ENCODE assay signal across 12 cellular contexts in genomic region chr11:123055132-123055924, GRCh38. TPM values are rescaled to one million over a fixed set of nuclear protein-coding genes. Genes with fewer than 3 reads are reported as not detected.
DNase-seq lines count a peak whose midpoint lies in the region; ATAC-seq, FAIRE-seq and TF ChIP-seq lines count a peak whose summit lies in the region.
"Had no signal": no experiment of that assay in that cellular context is flagged by ENCODE, and none has a peak within 500 bp of the region (broad histone marks: within the 10 kb centered on the region; RNA-seq: fewer than 3 reads in every experiment).

No MANE protein-coding gene starts in this region.

- TF ChIP-seq POLR2A in ovary (IDR thresholded peaks at IDR 0.05), result no peak

- peak overlapping the region; percentile 97 for H3K27ac Mint-ChIP-seq in CD8-positive, alpha-beta T cell

- intact Hi-C loops in CD8-positive, alpha-beta T cell (cut with DNase I, micrococcal nuclease), result loop anchor here (2.0 to 10.0 kb wide), 5 partner anchors 13 to 401 kb away; partner anchors contain the start of gene UBASH3B (in 1 of the 2)
- intact Hi-C loops in ovary (cut with DNase I), result loop anchor here in 1 of 4 donors (10.0 kb wide), 1 partner anchor 191 kb away; no protein-coding TSS in a partner anchor

- 47 to 63% (median 60%) methylated on average over 6 of the region's 6 CpGs for WGBS in ovary, 3 donors

- peaks cover 81% of the 10 kb centered on the region for H3K36me3 Mint-ChIP-seq in CD8-positive, alpha-beta T cell

- H3K36me3 ChIP-seq in CD8-positive, alpha-beta T cell (ENCODE audit: insufficient read depth, low read length), result peaks cover 62% of the 10 kb centered on the region
- H3K36me3 ChIP-seq in RWPE2 (ENCODE audit: low read depth) (peaks cover 58% of the 10 kb centered on the region), ovary (no peaks in the 10 kb centered on the region)

- no peak for TF ChIP-seq EP300 in ovary (IDR thresholded peaks at IDR 0.05)

- CTCF ChIA-PET in CD8-positive, alpha-beta T cell (lab: Charles Lee), result interaction anchor here (0.8 to 10.5 kb wide), 22 partner anchors 8 to 427 kb away, joined by 3 to 123 read pairs (median 8); no protein-coding TSS in a partner anchor

- H3K9me3 Mint-ChIP-seq in CD8-positive, alpha-beta T cell, result no peaks in the 10 kb centered on the region

- no peaks in the 10 kb centered on the region for H3K27me3 ChIP-seq in CD8-positive, alpha-beta T cell (ENCODE audit: insufficient read depth, low read length)
- H3K27me3 ChIP-seq in RWPE2 (ENCODE audit: insufficient read depth, poor library complexity, severe bottlenecking) (no peaks in the 10 kb centered on the region), foreskin keratinocyte (no peaks in the 10 kb centered on the region), ovary (no peaks in the 10 kb centered on the region)
- H3K27me3 ChIP-seq: brain microvascular endothelial cell, gastroesophageal sphincter, thyroid gland had no signal

- no peak for ATAC-seq in CD8-positive, alpha-beta T cell
- peak; percentile 2; the same call in 1 of the 3 replicates for ATAC-seq in RWPE2 (ENCODE audit: low read depth)
- ATAC-seq in foreskin keratinocyte, result peak; percentile 0

- H3K27me3 Mint-ChIP-seq in CD8-positive, alpha-beta T cell (ENCODE audit: low read depth), result no peaks in the 10 kb centered on the region

- H3K4me1 Mint-ChIP-seq in CD8-positive, alpha-beta T cell (ENCODE audit: low read depth), result peaks cover 65% of the 10 kb centered on the region

- no peaks in the 10 kb centered on the region for H3K9me3 ChIP-seq in CD8-positive, alpha-beta T cell (ENCODE audit: low read length)
- H3K9me3 ChIP-seq in RWPE2 (ENCODE audit: severe bottlenecking), result no peaks in the 10 kb centered on the region
- H3K9me3 ChIP-seq in ovary, result no peaks in the 10 kb centered on the region
- H3K9me3 ChIP-seq: gastroesophageal sphincter, thyroid gland had no signal

- no peak for FAIRE-seq in RCC 7860 (lab: Jason Lieb, UNC)

- no peak overlapping the region for H3K4me3 ChIP-seq in CD8-positive, alpha-beta T cell (ENCODE audit: low read depth, low read length)
- H3K4me3 ChIP-seq in GM12865 (ENCODE audit: low read depth, low read length) (no peak overlapping the region), RWPE2 (ENCODE audit: severe bottlenecking) (no peak overlapping the region), ovary (no peak overlapping the region)
- H3K4me3 ChIP-seq: gastroesophageal sphincter, thyroid gland had no signal

- no peak overlapping the region for H3K27ac ChIP-seq in CD8-positive, alpha-beta T cell (ENCODE audit: low read depth, low read length)
- H3K27ac ChIP-seq in RWPE2 (ENCODE audit: poor library complexity, severe bottlenecking) (peak overlapping the region; percentile 11), foreskin keratinocyte (no peak overlapping the region), ovary (no peak overlapping the region)
- H3K27ac ChIP-seq: brain microvascular endothelial cell, thyroid gland, WERI-Rb-1 had no signal

- H3K4me1 ChIP-seq in CD8-positive, alpha-beta T cell (ENCODE audit: insufficient read depth, low read length), result peaks cover 56% of the 10 kb centered on the region
- H3K4me1 ChIP-seq in RWPE2 (ENCODE audit: insufficient read depth, poor library complexity, severe bottlenecking) (peaks cover 5% of the 10 kb centered on the region), foreskin keratinocyte (no peaks in the 10 kb centered on the region), ovary (ENCODE audit: insufficient read depth) (peaks cover 4% of the 10 kb centered on the region)

- peak overlapping the region; percentile 97 for H3K4me3 Mint-ChIP-seq in CD8-positive, alpha-beta T cell

- no peak for DNase-seq in CD8-positive, alpha-beta T cell
- DNase-seq in GM12865 (ENCODE audit: low read depth) (peak; percentile 42), RWPE2 (ENCODE audit: low spot score) (no peak), foreskin keratinocyte (no peak), RCC 7860 (ENCODE audit: low spot score) (no peak), retina (no peak), ovary (no peak)
- DNase-seq: brain microvascular endothelial cell, NCI-H2227 treated with DMSO at 0.1 percent for 48 hours, thyroid gland had no signal

- no peak for TF ChIP-seq CTCF in CD8-positive, alpha-beta T cell (IDR thresholded peaks at IDR 0.05)
- TF ChIP-seq CTCF in GM12865 (IDR thresholded peaks at IDR 0.05; ENCODE audit: insufficient read depth, low read depth, low read length, missing control alignments) (no peak), RWPE2 (IDR thresholded peaks at IDR 0.05; ENCODE audit: poor library complexity, severe bottlenecking) (no peak), foreskin keratinocyte (conservative IDR thresholded peaks at IDR 0.05) (no peak), ovary (IDR thresholded peaks at IDR 0.05) (no peak)

- POLR2A ChIA-PET in CD8-positive, alpha-beta T cell (lab: Charles Lee), result interaction anchor here (1.0 to 9.0 kb wide), 9 partner anchors 11 to 399 kb away, joined by 3 to 85 read pairs (median 7); partner anchors contain the start of gene CRTAM

RNA-seq across cellular contexts. Expression of gene HSPA8, which starts 6.6 kb away (rescaled TPM):
- total RNA-seq in CD8-positive, alpha-beta T cell, result 100 to 1,000 TPM; 748 to 798 TPM
- total RNA-seq in foreskin keratinocyte (2,207 and 2,862 TPM in 2 replicates), ovary (100 to 1,000 TPM; 383 to 888 (median 747) TPM)
- polyA plus RNA-seq in foreskin keratinocyte (1,287 and 1,866 TPM in 2 replicates), ovary (1,000 to 10,000 TPM in 1 of 2 donors, 100 to 1,000 TPM in 1; 289 to 1,795 TPM)
